8 cellular contexts compared by ENCODE assay signal in genomic region chr17:27651411-27652345, GRCh38. TPM values are rescaled to one million over a fixed set of nuclear protein-coding genes. Genes with fewer than 3 reads are reported as not detected.
DNase-seq lines count a peak whose midpoint lies in the region; ATAC-seq and TF ChIP-seq lines count a peak whose summit lies in the region.

No MANE protein-coding gene starts in this region.

- DNase-seq in Right ventricle myocardium inferior (ENCODE audit: missing footprints) = no peak
- no peak for DNase-seq in cardiac septum (ENCODE audit: low spot score)
- DNase-seq in SK-MEL-5 (ENCODE audit: low read depth, low spot score) = peak; percentile 68
- peak; percentile 82 for DNase-seq in activated naive CD4-positive, alpha-beta T cell treated with anti-CD3 and anti-CD28 coated beads, Interleukin-2, amount 10 ng/mL, durations not matched to agents 7 days and 5 days
- peak; percentile 79 for DNase-seq in Right ventricle myocardium superior
- peak in 1 of 2 donors; percentile 56 for DNase-seq in gastrocnemius medialis

- intact Hi-C loops in Right ventricle myocardium inferior (cut with DNase I) (loop anchor here (1.0 to 5.0 kb wide), 3 partner anchors 42 to 414 kb away; no protein-coding TSS in a partner anchor), cardiac septum (cut with DNase I) (loop anchor here (2.0 to 10.0 kb wide), 4 partner anchors 41 to 417 kb away; no protein-coding TSS in a partner anchor), Right ventricle myocardium superior (cut with DNase I) (loop anchor here (1.0 to 10.0 kb wide), 3 partner anchors 49 to 226 kb away; no protein-coding TSS in a partner anchor), gastrocnemius medialis (cut with DNase I; ENCODE audit: low total_unique reads) (loop anchor here (1.0 to 5.0 kb wide), 4 partner anchors 48 to 414 kb away; partner anchors contain the start of gene LYRM9)

- H3K36me3 Mint-ChIP-seq in activated naive CD4-positive, alpha-beta T cell treated with anti-CD3 and anti-CD28 coated beads, Interleukin-2, amount 10 ng/mL, durations not matched to agents 7 days and 5 days = peaks cover 12% of the 10 kb centered on the region

- H3K9me3 ChIP-seq in gastrocnemius medialis = no peaks in the 10 kb centered on the region

- H3K9me3 Mint-ChIP-seq in activated naive CD4-positive, alpha-beta T cell treated with anti-CD3 and anti-CD28 coated beads, Interleukin-2, amount 10 ng/mL, durations not matched to agents 7 days and 5 days = no peaks in the 10 kb centered on the region

- TF ChIP-seq CTCF in gastrocnemius medialis (IDR thresholded peaks at IDR 0.05 in 4 of 5, conservative IDR thresholded peaks at IDR 0.05 in 1 of 5) = peak; percentile 73 to 97 (median 92)

- H3K27me3 Mint-ChIP-seq in activated naive CD4-positive, alpha-beta T cell treated with anti-CD3 and anti-CD28 coated beads, Interleukin-2, amount 10 ng/mL, durations not matched to agents 7 days and 5 days = peaks cover 9% of the 10 kb centered on the region

- CTCF ChIA-PET in activated naive CD4-positive, alpha-beta T cell treated with anti-CD3 and anti-CD28 coated beads, Interleukin-2, amount 10 ng/mL, durations not matched to agents 7 days and 5 days (lab: Charles Lee) = interaction anchor here (0.8 to 9.4 kb wide), 21 partner anchors 11 to 415 kb away, joined by 3 to 153 read pairs (median 5); partner anchors contain the start of genes LGALS9 and LYRM9

- H3K4me3 Mint-ChIP-seq in activated naive CD4-positive, alpha-beta T cell treated with anti-CD3 and anti-CD28 coated beads, Interleukin-2, amount 10 ng/mL, durations not matched to agents 7 days and 5 days = no peak overlapping the region

- in situ Hi-C loops in SK-MEL-5 (cut with HindIII; ENCODE audit: low pct_unique_long_range_greater_than_20kb, low sequenced_read_pairs) = no loop called here
- in situ Hi-C loops in gastrocnemius medialis (cut with MboI; ENCODE audit: low sequenced_read_pairs in 4 of 4) = loop anchor here (5.0 to 25.0 kb wide), 5 partner anchors 44 to 299 kb away; partner anchors contain the start of gene LYRM9 (in 1 of the 4)

- H3K36me3 ChIP-seq in gastrocnemius medialis = no peaks in the 10 kb centered on the region

- no peak overlapping the region for H3K27ac Mint-ChIP-seq in activated naive CD4-positive, alpha-beta T cell treated with anti-CD3 and anti-CD28 coated beads, Interleukin-2, amount 10 ng/mL, durations not matched to agents 7 days and 5 days

- peaks cover 12% of the 10 kb centered on the region for H3K4me1 Mint-ChIP-seq in activated naive CD4-positive, alpha-beta T cell treated with anti-CD3 and anti-CD28 coated beads, Interleukin-2, amount 10 ng/mL, durations not matched to agents 7 days and 5 days

- TF ChIP-seq POLR2A in gastrocnemius medialis (IDR thresholded peaks at IDR 0.05) (no peak), GM18505 (IDR thresholded peaks at IDR 0.05; ENCODE audit: borderline replicate concordance, extremely low read depth, insufficient read depth, insufficient read length) (no peak)

- no peaks in the 10 kb centered on the region for H3K27me3 ChIP-seq in gastrocnemius medialis

- no peak overlapping the region for H3K27ac ChIP-seq in gastrocnemius medialis

- ATAC-seq in Right ventricle myocardium inferior = peak; percentile 51
- peak; percentile 64 for ATAC-seq in Right ventricle myocardium superior (ENCODE audit: poor library complexity)
- ATAC-seq in gastrocnemius medialis = peak; percentile 45 to 68
- ATAC-seq in GM18505 (IDR thresholded peaks at IDR 0.05; ENCODE audit: unreplicated experiment) = no peak
- no peak for ATAC-seq in HG02642 (IDR thresholded peaks at IDR 0.05; ENCODE audit: poor library complexity, unreplicated experiment)

- peaks cover 0 to 14% of the 10 kb centered on the region in 2 donors for H3K4me1 ChIP-seq in gastrocnemius medialis

- H3K4me3 ChIP-seq in gastrocnemius medialis = no peak overlapping the region

RNA-seq across cellular contexts. Expression of gene LGALS9, which starts 20.7 kb away (rescaled TPM):
- total RNA-seq in Right ventricle myocardium inferior (18.2 TPM), cardiac septum (20.1 TPM), Right ventricle myocardium superior (17.0 TPM), gastrocnemius medialis (10 to 100 TPM in 1 of 4 donors, 1 to 10 TPM in 3; 2.4 to 20.3 (median 6.1) TPM)
- not detected in 2 replicates for total RNA-seq in SK-MEL-5 (2014; rRNA removed; shearing (Covaris generic))
- polyA plus RNA-seq in SK-MEL-5 (2015; cell fraction: cytosol; rRNA removed) = 0.40 and 0.42 TPM in 2 replicates
- polyA plus RNA-seq in SK-MEL-5 (2015; cell fraction: nucleus; rRNA removed) = 0.51 and 0.91 TPM in 2 replicates

Comparison
In these comparisons a context has a peak if more than half of its experiments do, and no peak if none do; other contexts are left out.
1. DNase-seq: peak in SK-MEL-5 (single experiment), activated naive CD4-positive, alpha-beta T cell treated with anti-CD3 and anti-CD28 coated beads, Interleukin-2, amount 10 ng/mL, durations not matched to agents 7 days and 5 days (single experiment) and Right ventricle myocardium superior (single experiment); none in Right ventricle myocardium inferior (single experiment) and cardiac septum (single experiment).
2. ATAC-seq: peak in Right ventricle myocardium inferior (single experiment), Right ventricle myocardium superior (single experiment) and gastrocnemius medialis (2 of 2); none in GM18505 (single experiment) and HG02642 (single experiment).